1 cellular context compared by ENCODE assay signal in genomic region chr7:96709381-96710228, GRCh38.
TF ChIP-seq lines count a peak whose summit lies in the region.

TSS of gene SEM1 (minus strand) at chr7:96709846. CDS start at chr7:96709763, 83 bp downstream.

TF ChIP-seq in K562, 482 proteins besides CTCF, POLR2A, EP300 and RAD21 (continued from another document and continues in another):
- no peak for TF ChIP-seq FOXO4 (CRISPR knock-in tag; IDR thresholded peaks at IDR 0.05)
- peak; percentile 89 for TF ChIP-seq E2F4 (CRISPR knock-in tag; IDR thresholded peaks at IDR 0.05; ENCODE audit: low read depth)
- TF ChIP-seq ZC3H11A (IDR thresholded peaks at IDR 0.05; ENCODE audit: low read depth, low read length), result no peak
- no peak for TF ChIP-seq IRF2 (CRISPR knock-in tag; IDR thresholded peaks at IDR 0.05)
- TF ChIP-seq USF2 (CRISPR knock-in tag; IDR thresholded peaks at IDR 0.05), result no peak
- no peak for TF ChIP-seq NR0B1 (IDR thresholded peaks at IDR 0.05; ENCODE audit: partially characterized antibody)
- no peak for TF ChIP-seq ZNF75A (CRISPR knock-in tag; IDR thresholded peaks at IDR 0.05)
- TF ChIP-seq POLR2G (IDR thresholded peaks at IDR 0.05; ENCODE audit: low read depth, low read length), result peak; percentile 81
- TF ChIP-seq ZC3H8 (IDR thresholded peaks at IDR 0.05), result no peak
- no peak for TF ChIP-seq PRDM10 (IDR thresholded peaks at IDR 0.05; ENCODE audit: partially characterized antibody)
- TF ChIP-seq ZBTB5 (IDR thresholded peaks at IDR 0.05), result no peak
- no peak for TF ChIP-seq SAFB2 (IDR thresholded peaks at IDR 0.05; ENCODE audit: borderline replicate concordance, low read depth, low read length, severe bottlenecking)
- no peak for TF ChIP-seq SIRT6 (IDR thresholded peaks at IDR 0.05; ENCODE audit: low read depth, low read length)
- TF ChIP-seq MEIS2 (IDR thresholded peaks at IDR 0.05; ENCODE audit: partially characterized antibody), result no peak
- TF ChIP-seq POLR2B (IDR thresholded peaks at IDR 0.05; ENCODE audit: low read depth, partially characterized antibody), result peak; percentile 92
- no peak for TF ChIP-seq NFYB (IDR thresholded peaks at IDR 0.05; ENCODE audit: extremely low read depth, insufficient read length)
- no peak for TF ChIP-seq CCNT2 (IDR thresholded peaks at IDR 0.05; ENCODE audit: borderline replicate concordance, extremely low read depth, insufficient read length, low read depth, low read length)
- TF ChIP-seq SMAD1 (IDR thresholded peaks at IDR 0.05; ENCODE audit: low read depth, low read length, partially characterized antibody), result no peak
- peak; percentile 98 for TF ChIP-seq ZNF384 (IDR thresholded peaks at IDR 0.05; ENCODE audit: low read depth, low read length)
- TF ChIP-seq ZNF253 (CRISPR knock-in tag; conservative IDR thresholded peaks at IDR 0.05), result no peak
- TF ChIP-seq TRIM28 (IDR thresholded peaks at IDR 0.05), result peak; percentile 62
- TF ChIP-seq TFAM (CRISPR knock-in tag; conservative IDR thresholded peaks at IDR 0.05), result no peak
- TF ChIP-seq ZNF134 (CRISPR knock-in tag; conservative IDR thresholded peaks at IDR 0.05), result no peak
- TF ChIP-seq ZNF707 (CRISPR knock-in tag; conservative IDR thresholded peaks at IDR 0.05), result no peak
- TF ChIP-seq BRF1 (IDR thresholded peaks at IDR 0.05; ENCODE audit: borderline replicate concordance, extremely low read depth, insufficient read length), result no peak
- peak; percentile 49 for TF ChIP-seq HMGN3 (IDR thresholded peaks at IDR 0.05; ENCODE audit: borderline replicate concordance, extremely low read depth, insufficient read length, low read depth, low read length)
- peak; percentile 96 for TF ChIP-seq PHF20 (IDR thresholded peaks at IDR 0.05; ENCODE audit: partially characterized antibody)
- no peak for TF ChIP-seq ZNF140 (CRISPR knock-in tag; IDR thresholded peaks at IDR 0.05)
- peak; percentile 89 for TF ChIP-seq NKRF (IDR thresholded peaks at IDR 0.05; ENCODE audit: borderline replicate concordance)
- no peak for TF ChIP-seq PPARD (CRISPR knock-in tag; IDR thresholded peaks at IDR 0.05)
- TF ChIP-seq SIX5 (IDR thresholded peaks at IDR 0.05; ENCODE audit: borderline replicate concordance in 1 of 2, insufficient read depth in 1 of 2, low read depth in 1 of 2, low read length in 2 of 2), result no peak
- TF ChIP-seq SRSF7 (optimal IDR thresholded peaks at IDR 0.05; ENCODE audit: low read depth, low read length), result no peak
- no peak for TF ChIP-seq MTA2 (IDR thresholded peaks at IDR 0.05; ENCODE audit: low read depth)
- TF ChIP-seq PATZ1 (CRISPR knock-in tag; IDR thresholded peaks at IDR 0.05; ENCODE audit: borderline replicate concordance), result no peak
- TF ChIP-seq MBD1 (CRISPR knock-in tag; IDR thresholded peaks at IDR 0.05), result no peak
- peak; percentile 40; the same call in 1 of the 2 replicates for TF ChIP-seq REST (CRISPR knock-in tag; IDR thresholded peaks at IDR 0.05; ENCODE audit: low read depth)
- TF ChIP-seq BCOR (IDR thresholded peaks at IDR 0.05), result peak; percentile 67; the same call in 1 of the 2 replicates
